9 cellular contexts compared by ENCODE assay signal in genomic region chr17:82320956-82321927, GRCh38. TPM values are rescaled to one million over a fixed set of nuclear protein-coding genes. Genes with fewer than 3 reads are reported as not detected.
DNase-seq lines count a peak whose midpoint lies in the region; ATAC-seq and TF ChIP-seq lines count a peak whose summit lies in the region.
"Had no signal": no experiment of that assay in that cellular context is flagged by ENCODE, and none has a peak within 500 bp of the region (broad histone marks: within the 10 kb centered on the region; RNA-seq: fewer than 3 reads in every experiment).

No MANE protein-coding gene starts in this region.

- ATAC-seq in sciatic nerve, result peak; percentile 35
- no peak for ATAC-seq in GM21737 (IDR thresholded peaks at IDR 0.05; ENCODE audit: unreplicated experiment)

- POLR2A ChIA-PET in BJ (lab: Charles Lee), result no interaction called here

- H3K4me1 ChIP-seq in KMS-11 (ENCODE audit: low read depth, poor library complexity, severe bottlenecking), result peaks cover 23% of the 10 kb centered on the region

- H3K27me3 ChIP-seq in BJ (ENCODE audit: control insufficient read depth, insufficient read depth, low read length) (peaks cover 6% of the 10 kb centered on the region), KMS-11 (ENCODE audit: insufficient read depth, low read depth) (peaks cover 32% of the 10 kb centered on the region)

- intact Hi-C loops in sciatic nerve (cut with DNase I), result loop anchor here (5.0 to 10.0 kb wide), 2 partner anchors 84 to 116 kb away; no protein-coding TSS in a partner anchor

- TF ChIP-seq CTCF in BJ (IDR thresholded peaks at IDR 0.05; ENCODE audit: insufficient read depth, low read depth, low read length) (peak; percentile 60), KMS-11 (conservative IDR thresholded peaks at IDR 0.05; ENCODE audit: low read depth, low read length) (peak; percentile 98), epithelial cell of esophagus (IDR thresholded peaks at IDR 0.05; ENCODE audit: insufficient read depth, low read depth, low read length, missing control alignments) (peak; percentile 55)

- no peaks in the 10 kb centered on the region for H4K20me1 ChIP-seq in KMS-11 (ENCODE audit: insufficient read depth)

- no peak overlapping the region for H3K27ac ChIP-seq in KMS-11

- peak overlapping the region; percentile 75; the same call in 1 of the 2 replicates for H2AFZ ChIP-seq in KMS-11 (ENCODE audit: low read depth)

- no peak for DNase-seq in BJ (ENCODE audit: low read depth)
- DNase-seq in activated CD8-positive, alpha-beta memory T cell treated with anti-CD3 and anti-CD28 coated beads for 24 hours, result peak; percentile 91
- peak; percentile 24 for DNase-seq in epithelial cell of esophagus (ENCODE audit: low read depth)
- no peak for DNase-seq in sciatic nerve (ENCODE audit: low spot score)
- no peak for DNase-seq in NCI-H446 treated with DMSO at 0.1 percent for 48 hours (lab: John Stamatoyannopoulos, UW)
- DNase-seq in NCI-H524 (lab: John Stamatoyannopoulos, UW), result no peak

- no peak overlapping the region for H3K9ac ChIP-seq in KMS-11

- CTCF ChIA-PET in BJ (lab: Yijun Ruan, JAX), result interaction anchor here (0.6 to 2.4 kb wide), 12 partner anchors 9 to 291 kb away, joined by 3 to 10 read pairs (median 3); no protein-coding TSS in a partner anchor

- no peaks in the 10 kb centered on the region for H3K36me3 ChIP-seq in BJ (ENCODE audit: control insufficient read depth, insufficient read depth, low read length)
- no peaks in the 10 kb centered on the region for H3K36me3 ChIP-seq in KMS-11 (ENCODE audit: insufficient read depth)
- H3K36me3 ChIP-seq: HAP-1 had no signal

- H3K79me2 ChIP-seq in KMS-11 (ENCODE audit: insufficient read depth, low read depth), result no peaks in the 10 kb centered on the region

- H3K4me3 ChIP-seq in BJ (ENCODE audit: low read depth, low read length) (no peak overlapping the region), KMS-11 (IDR thresholded peaks at IDR 0.05; ENCODE audit: insufficient read depth, low read depth, low read length) (no peak overlapping the region), epithelial cell of esophagus (ENCODE audit: low read length) (no peak overlapping the region)
- H3K4me3 ChIP-seq: HAP-1 had no signal

- H3K4me2 ChIP-seq in KMS-11, result peak overlapping the region; percentile 83; the same call in 1 of the 2 replicates

RNA-seq across cellular contexts. Expression of gene CD7, which starts 3.8 kb away (rescaled TPM):
- 0.06 and 0.22 TPM in 2 replicates for polyA plus RNA-seq in BJ (2011; rRNA removed)
- 0.09 and 0.36 TPM in 2 replicates for polyA minus RNA-seq in BJ (2011; rRNA and poly(A)+ RNA removed)
- 2.5 TPM for total RNA-seq in sciatic nerve

RNA-seq across cellular contexts. Expression of gene SECTM1, which starts 12.3 kb away (rescaled TPM):
- polyA plus RNA-seq in BJ (2011; rRNA removed), result 18.9 and 34.4 TPM in 2 replicates
- polyA minus RNA-seq in BJ (2011; rRNA and poly(A)+ RNA removed), result 8.2 and 13.7 TPM in 2 replicates
- total RNA-seq in sciatic nerve, result 22.2 TPM

RNA-seq across cellular contexts. Expression of gene TEX19, which starts 37.8 kb away (rescaled TPM):
- 0.06 TPM in 1 of 2 replicates, not detected in the other for polyA plus RNA-seq in BJ (2011; rRNA removed)
- not detected in 2 replicates for polyA minus RNA-seq in BJ (2011; rRNA and poly(A)+ RNA removed)
- total RNA-seq in sciatic nerve, result not detected

RNA-seq across cellular contexts. Expression of gene CSNK1D, which starts 47.7 kb away (rescaled TPM):
- polyA plus RNA-seq in BJ (2011; rRNA removed), result 57.6 and 118 TPM in 2 replicates
- polyA minus RNA-seq in BJ (2011; rRNA and poly(A)+ RNA removed), result 68.4 and 76.6 TPM in 2 replicates
- 152 TPM for total RNA-seq in sciatic nerve

RNA-seq across cellular contexts. Expression of gene UTS2R, which starts 50.3 kb away (rescaled TPM):
- not detected in 2 replicates for polyA plus RNA-seq in BJ (2011; rRNA removed)
- not detected in 2 replicates for polyA minus RNA-seq in BJ (2011; rRNA and poly(A)+ RNA removed)
- total RNA-seq in sciatic nerve, result not detected

Comparison
In these comparisons a context has a peak if more than half of its experiments do, and no peak if none do; other contexts are left out.
1. DNase-seq: peak in activated CD8-positive, alpha-beta memory T cell treated with anti-CD3 and anti-CD28 coated beads for 24 hours (single experiment) and epithelial cell of esophagus (single experiment); none in BJ (single experiment), sciatic nerve (single experiment), NCI-H446 treated with DMSO at 0.1 percent for 48 hours (single experiment) and NCI-H524 (0 of 2).
2. Peak in every context shown above with its lines, with median percentiles within 50 percentile points of each other: CTCF ChIP-seq.